Comparison of ENCODE assay signal across 21 cellular contexts in the genomic region with DNA sequence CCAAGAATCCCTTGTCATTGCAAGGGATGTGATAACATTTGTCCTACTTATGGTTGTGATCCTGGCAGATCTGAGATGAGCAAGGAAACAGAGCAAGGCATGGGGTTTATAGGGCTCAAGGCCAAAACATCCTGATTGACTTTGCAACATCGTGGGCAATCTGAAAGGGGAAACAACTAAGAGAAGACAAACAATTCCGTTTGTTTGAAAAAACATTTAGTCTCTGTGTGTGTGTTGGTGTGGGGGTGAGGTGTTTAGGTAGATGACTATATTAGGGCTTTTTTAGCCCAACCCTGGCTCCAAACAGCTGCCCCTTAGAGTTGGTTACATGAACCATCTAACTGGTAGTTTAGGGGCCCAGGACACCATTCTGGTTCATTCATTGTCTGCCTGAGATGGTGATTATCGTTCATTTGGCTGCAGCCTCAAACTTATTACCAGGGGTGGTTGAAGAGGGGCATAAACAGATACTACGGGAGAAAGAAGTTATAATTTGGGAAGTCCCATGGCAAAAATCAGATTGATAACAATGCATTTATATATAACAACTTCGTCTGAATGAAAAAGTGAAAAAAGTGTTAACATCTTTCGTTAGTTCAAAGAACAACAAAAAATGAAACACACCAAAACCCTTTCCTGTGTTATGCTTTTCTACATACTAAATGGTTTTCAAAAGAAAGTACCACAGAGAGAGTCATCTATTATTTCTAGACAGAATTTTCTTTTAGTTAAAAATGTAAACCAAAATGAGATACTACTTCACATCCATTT. TPM values are rescaled to one million over a fixed set of nuclear protein-coding genes. Genes with fewer than 3 reads are reported as not detected.
A peak's percentile ranks its signal among the peaks of the same experiment; 100 is the strongest.
DNase-seq lines count a peak whose midpoint lies in the region; ATAC-seq and TF ChIP-seq lines count a peak whose summit lies in the region.
"Had no signal": no experiment of that assay in that cellular context is flagged by ENCODE, and none has a peak within 500 bp of the region (broad histone marks: within the 10 kb centered on the region; RNA-seq: fewer than 3 reads in every experiment).

No MANE protein-coding gene starts in this region.

- H4K20me1 ChIP-seq in Loucy (ENCODE audit: insufficient read depth, low read length, poor library complexity, severe bottlenecking): no peaks in the 10 kb centered on the region
- H4K20me1 ChIP-seq in Karpas-422 (ENCODE audit: insufficient read depth, low read depth, low read length): no peaks in the 10 kb centered on the region
- H4K20me1 ChIP-seq: BLaER1 had no signal

- peak overlapping the region; percentile 82 for H3K4me3 Mint-ChIP-seq in T-helper 1 cell treated with Interleukin-12 subunit alpha and Interleukin-12 subunit beta and Interleukin-4 antibody, amounts not matched to agents 30 μg/mL and 1 μg/mL, for 36 hours
- peak overlapping the region; percentile 76 for H3K4me3 Mint-ChIP-seq in activated naive CD8-positive, alpha-beta T cell treated with anti-CD3 and anti-CD28 coated beads, Interleukin-2, amount 10 ng/mL, durations not matched to agents 7 days and 5 days

- H3K36me3 Mint-ChIP-seq in T-helper 1 cell treated with Interleukin-12 subunit alpha and Interleukin-12 subunit beta and Interleukin-4 antibody, amounts not matched to agents 30 μg/mL and 1 μg/mL, for 36 hours (ENCODE audit: low read depth): peaks cover 3% of the 10 kb centered on the region
- no peaks in the 10 kb centered on the region for H3K36me3 Mint-ChIP-seq in activated naive CD8-positive, alpha-beta T cell treated with anti-CD3 and anti-CD28 coated beads, Interleukin-2, amount 10 ng/mL, durations not matched to agents 7 days and 5 days

- H3K79me2 ChIP-seq in Loucy (ENCODE audit: insufficient read depth, low read length) (no peaks in the 10 kb centered on the region), Karpas-422 (ENCODE audit: low read length) (no peaks in the 10 kb centered on the region)

- H2AFZ ChIP-seq in Loucy (ENCODE audit: low read length) (peak overlapping the region; percentile 14; the same call in 1 of the 2 replicates), Karpas-422 (ENCODE audit: low read length) (no peak overlapping the region)

- H3K4me1 ChIP-seq in Loucy (ENCODE audit: insufficient read depth, low read length, poor library complexity, severe bottlenecking): peaks cover 53% of the 10 kb centered on the region
- H3K4me1 ChIP-seq in Karpas-422 (ENCODE audit: low read length): no peaks in the 10 kb centered on the region
- H3K4me1 ChIP-seq: SJCRH30 had no signal

- H3K4me1 Mint-ChIP-seq in T-helper 1 cell treated with Interleukin-12 subunit alpha and Interleukin-12 subunit beta and Interleukin-4 antibody, amounts not matched to agents 30 μg/mL and 1 μg/mL, for 36 hours (ENCODE audit: low read depth): peaks cover 72% of the 10 kb centered on the region
- H3K4me1 Mint-ChIP-seq in activated naive CD8-positive, alpha-beta T cell treated with anti-CD3 and anti-CD28 coated beads, Interleukin-2, amount 10 ng/mL, durations not matched to agents 7 days and 5 days: peaks cover 71% of the 10 kb centered on the region

- H3K9ac ChIP-seq in Loucy (ENCODE audit: low read depth, low read length, poor library complexity, severe bottlenecking): no peak overlapping the region
- no peak overlapping the region for H3K9ac ChIP-seq in Karpas-422 (ENCODE audit: low read length)
- H3K9ac ChIP-seq: BLaER1 had no signal

- H3K36me3 ChIP-seq in Loucy (ENCODE audit: insufficient read depth, low read length): no peaks in the 10 kb centered on the region
- no peaks in the 10 kb centered on the region for H3K36me3 ChIP-seq in Karpas-422 (ENCODE audit: insufficient read depth, low read length)
- H3K36me3 ChIP-seq: BLaER1, sigmoid colon, SJCRH30, tibial nerve had no signal

- no peak for ATAC-seq in activated naive CD8-positive, alpha-beta T cell treated with anti-CD3 and anti-CD28 coated beads, Interleukin-2, amount 10 ng/mL, durations not matched to agents 7 days and 5 days (ENCODE audit: low read depth)

- POLR2A ChIA-PET in activated naive CD8-positive, alpha-beta T cell treated with anti-CD3 and anti-CD28 coated beads, Interleukin-2, amount 10 ng/mL, durations not matched to agents 7 days and 5 days (lab: Charles Lee): interaction anchor here (1.3 to 6.5 kb wide), 4 partner anchors 13 to 35 kb away, joined by 4 to 86 read pairs (median 58); no protein-coding TSS in a partner anchor

- H3K4me2 ChIP-seq in Loucy (ENCODE audit: low read depth, low read length, poor library complexity, severe bottlenecking) (no peak overlapping the region), Karpas-422 (ENCODE audit: low read depth, low read length, poor library complexity, severe bottlenecking) (no peak overlapping the region)
- H3K4me2 ChIP-seq: BLaER1 had no signal

- peak overlapping the region; percentile 92 for H3K27ac Mint-ChIP-seq in T-helper 1 cell treated with Interleukin-12 subunit alpha and Interleukin-12 subunit beta and Interleukin-4 antibody, amounts not matched to agents 30 μg/mL and 1 μg/mL, for 36 hours
- peak overlapping the region; percentile 92 for H3K27ac Mint-ChIP-seq in activated naive CD8-positive, alpha-beta T cell treated with anti-CD3 and anti-CD28 coated beads, Interleukin-2, amount 10 ng/mL, durations not matched to agents 7 days and 5 days

- TF ChIP-seq CTCF in Loucy (conservative IDR thresholded peaks at IDR 0.05; ENCODE audit: low read length): no peak

- H3K4me3 ChIP-seq in Loucy (ENCODE audit: low read length, poor library complexity, severe bottlenecking) (no peak overlapping the region), skin epidermis (no peak overlapping the region), Karpas-422 (ENCODE audit: low read length) (no peak overlapping the region)
- H3K4me3 ChIP-seq: BLaER1, sigmoid colon, SJCRH30, tibial nerve had no signal

- peaks cover 7% of the 10 kb centered on the region; the same call in 1 of the 2 replicates for H3F3A ChIP-seq in Loucy (ENCODE audit: low read depth)

- H3K27me3 Mint-ChIP-seq in T-helper 1 cell treated with Interleukin-12 subunit alpha and Interleukin-12 subunit beta and Interleukin-4 antibody, amounts not matched to agents 30 μg/mL and 1 μg/mL, for 36 hours (ENCODE audit: low read depth): no peaks in the 10 kb centered on the region
- H3K27me3 Mint-ChIP-seq in activated naive CD8-positive, alpha-beta T cell treated with anti-CD3 and anti-CD28 coated beads, Interleukin-2, amount 10 ng/mL, durations not matched to agents 7 days and 5 days: no peaks in the 10 kb centered on the region

- H3K27ac ChIP-seq in skin epidermis (peak overlapping the region in 11 of 21 experiments; percentile 10 to 93 (median 47)), Karpas-422 (ENCODE audit: low read length) (no peak overlapping the region)
- H3K27ac ChIP-seq: 22Rv1, BLaER1, sigmoid colon, SJCRH30, tibial nerve had no signal

- H3K27me3 ChIP-seq in Loucy (ENCODE audit: insufficient read depth, low read length, poor library complexity, severe bottlenecking) (no peaks in the 10 kb centered on the region), Karpas-422 (ENCODE audit: low read length) (no peaks in the 10 kb centered on the region)
- H3K27me3 ChIP-seq: BLaER1, sigmoid colon, SJCRH30, tibial nerve had no signal

- no peak for DNase-seq in T-helper 1 cell
- no peak for DNase-seq in activated naive CD8-positive, alpha-beta T cell treated with anti-CD3 and anti-CD28 coated beads, Interleukin-2, amount 10 ng/mL, durations not matched to agents 7 days and 5 days
- DNase-seq in T-helper 9 cell: no peak
- DNase-seq in T1000 (lab: John Stamatoyannopoulos, UW): no peak
- no peak for DNase-seq in Karpas-422
- DNase-seq: caudate nucleus; NCI-H2029; NCI-H524 treated with DMSO at 0.1 percent for 48 hours; occipital lobe; sigmoid colon; SJCRH30; stimulated activated CD4-positive, alpha-beta T cell treated with anti-CD3 and anti-CD28 coated beads, Interleukin-2, amount 100 ng/mL, for 48 hours; stimulated activated CD8-positive, alpha-beta memory T cell treated with anti-CD3 and anti-CD28 coated beads, Interleukin-4, amount 100 ng/mL, for 48 hours had no signal

- H3K9me2 ChIP-seq in Loucy (replicated peaks; ENCODE audit: low read depth, low read length) (no peaks in the 10 kb centered on the region), Karpas-422 (replicated peaks; ENCODE audit: insufficient read depth, low read length) (no peaks in the 10 kb centered on the region)

- no peaks in the 10 kb centered on the region for H3K9me3 Mint-ChIP-seq in T-helper 1 cell treated with Interleukin-12 subunit alpha and Interleukin-12 subunit beta and Interleukin-4 antibody, amounts not matched to agents 30 μg/mL and 1 μg/mL, for 36 hours
- no peaks in the 10 kb centered on the region for H3K9me3 Mint-ChIP-seq in activated naive CD8-positive, alpha-beta T cell treated with anti-CD3 and anti-CD28 coated beads, Interleukin-2, amount 10 ng/mL, durations not matched to agents 7 days and 5 days

- H3K9me3 ChIP-seq in Loucy (ENCODE audit: insufficient read depth, low read depth, low read length) (no peaks in the 10 kb centered on the region), Karpas-422 (ENCODE audit: low read length) (no peaks in the 10 kb centered on the region)
- H3K9me3 ChIP-seq: BLaER1, sigmoid colon, tibial nerve had no signal

RNA-seq across cellular contexts. Expression of gene FYB1, which starts 5.7 kb away (rescaled TPM):
- 100 to 1,000 TPM; 355 to 358 TPM for total RNA-seq in activated naive CD8-positive, alpha-beta T cell treated with anti-CD3 and anti-CD28 coated beads, Interleukin-2, amount 10 ng/mL, durations not matched to agents 7 days and 5 days
- 2.7 and 2.8 TPM in 2 replicates for total RNA-seq in Karpas-422 (2014; rRNA removed; shearing (Covaris generic); ENCODE audit: low replicate concordance)
- total RNA-seq: Daoy, kidney epithelial cell, SJCRH30 had no signal

Comparison
In these comparisons a context has a peak if more than half of its experiments do, and no peak if none do; other contexts are left out.
1. RNA of gene FYB1, which starts 5.7 kb away (total RNA-seq): 355 to 358 TPM in activated naive CD8-positive, alpha-beta T cell treated with anti-CD3 and anti-CD28 coated beads, Interleukin-2, amount 10 ng/mL, durations not matched to agents 7 days and 5 days; 2.7 to 2.8 TPM in Karpas-422; every median in the first group is over 10 times any median in the second.